Comparison of ENCODE assay signal across 1 cellular context in the genomic region with DNA sequence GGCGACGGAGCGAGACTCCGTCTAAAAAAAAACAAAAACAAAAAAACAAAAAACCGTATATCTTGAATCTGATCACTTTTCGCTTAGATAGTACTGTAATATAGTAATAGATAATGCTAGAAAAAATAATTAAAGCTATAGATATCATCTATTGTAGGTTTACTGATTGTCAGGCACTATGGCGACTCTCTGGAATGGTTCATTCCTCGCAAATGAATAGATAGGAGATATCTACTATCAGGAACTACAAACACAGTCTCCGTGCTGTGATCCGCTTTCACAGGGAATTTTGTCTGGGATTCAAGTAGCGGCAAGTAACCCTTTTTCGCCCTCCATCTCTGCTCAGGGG.
A peak's percentile ranks its signal among the peaks of the same experiment; 100 is the strongest.
TF ChIP-seq lines count a peak whose summit lies in the region.

No MANE protein-coding gene starts in this region.

TF ChIP-seq in HepG2, 621 proteins besides CTCF, POLR2A, EP300 and RAD21:
- 0 out of 2 replicates have a peak, but pooled peaks have one; percentile 2 for TF ChIP-seq ZNF460 (CRISPR knock-in tag; IDR thresholded peaks at IDR 0.05; ENCODE audit: borderline replicate concordance)
- TF ChIP-seq THAP8 (CRISPR knock-in tag; IDR thresholded peaks at IDR 0.05; ENCODE audit: borderline replicate concordance) = no peak
- TF ChIP-seq, protein P1, sequence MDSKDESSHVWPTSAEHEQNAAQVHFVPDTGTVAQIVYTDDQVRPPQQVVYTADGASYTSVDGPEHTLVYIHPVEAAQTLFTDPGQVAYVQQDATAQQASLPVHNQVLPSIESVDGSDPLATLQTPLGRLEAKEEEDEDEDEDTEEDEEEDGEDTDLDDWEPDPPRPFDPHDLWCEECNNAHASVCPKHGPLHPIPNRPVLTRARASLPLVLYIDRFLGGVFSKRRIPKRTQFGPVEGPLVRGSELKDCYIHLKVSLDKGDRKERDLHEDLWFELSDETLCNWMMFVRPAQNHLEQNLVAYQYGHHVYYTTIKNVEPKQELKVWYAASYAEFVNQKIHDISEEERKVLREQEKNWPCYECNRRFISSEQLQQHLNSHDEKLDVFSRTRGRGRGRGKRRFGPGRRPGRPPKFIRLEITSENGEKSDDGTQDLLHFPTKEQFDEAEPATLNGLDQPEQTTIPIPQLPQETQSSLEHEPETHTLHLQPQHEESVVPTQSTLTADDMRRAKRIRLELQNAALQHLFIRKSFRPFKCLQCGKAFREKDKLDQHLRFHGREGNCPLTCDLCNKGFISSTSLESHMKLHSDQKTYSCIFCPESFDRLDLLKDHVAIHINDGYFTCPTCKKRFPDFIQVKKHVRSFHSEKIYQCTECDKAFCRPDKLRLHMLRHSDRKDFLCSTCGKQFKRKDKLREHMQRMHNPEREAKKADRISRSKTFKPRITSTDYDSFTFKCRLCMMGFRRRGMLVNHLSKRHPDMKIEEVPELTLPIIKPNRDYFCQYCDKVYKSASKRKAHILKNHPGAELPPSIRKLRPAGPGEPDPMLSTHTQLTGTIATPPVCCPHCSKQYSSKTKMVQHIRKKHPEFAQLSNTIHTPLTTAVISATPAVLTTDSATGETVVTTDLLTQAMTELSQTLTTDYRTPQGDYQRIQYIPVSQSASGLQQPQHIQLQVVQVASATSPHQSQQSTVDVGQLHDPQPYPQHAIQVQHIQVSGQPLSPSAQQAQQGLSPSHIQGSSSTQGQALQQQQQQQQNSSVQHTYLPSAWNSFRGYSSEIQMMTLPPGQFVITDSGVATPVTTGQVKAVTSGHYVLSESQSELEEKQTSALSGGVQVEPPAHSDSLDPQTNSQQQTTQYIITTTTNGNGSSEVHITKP (CRISPR knock-in tag; IDR thresholded peaks at IDR 0.05; ENCODE audit: low read depth) = peak; percentile 74
- TF ChIP-seq MXD4 (CRISPR knock-in tag; IDR thresholded peaks at IDR 0.05) = 0 out of 2 replicates have a peak, but pooled peaks have one; percentile 8
